ENCODE assay signal across 1 cellular context in the genomic region with DNA sequence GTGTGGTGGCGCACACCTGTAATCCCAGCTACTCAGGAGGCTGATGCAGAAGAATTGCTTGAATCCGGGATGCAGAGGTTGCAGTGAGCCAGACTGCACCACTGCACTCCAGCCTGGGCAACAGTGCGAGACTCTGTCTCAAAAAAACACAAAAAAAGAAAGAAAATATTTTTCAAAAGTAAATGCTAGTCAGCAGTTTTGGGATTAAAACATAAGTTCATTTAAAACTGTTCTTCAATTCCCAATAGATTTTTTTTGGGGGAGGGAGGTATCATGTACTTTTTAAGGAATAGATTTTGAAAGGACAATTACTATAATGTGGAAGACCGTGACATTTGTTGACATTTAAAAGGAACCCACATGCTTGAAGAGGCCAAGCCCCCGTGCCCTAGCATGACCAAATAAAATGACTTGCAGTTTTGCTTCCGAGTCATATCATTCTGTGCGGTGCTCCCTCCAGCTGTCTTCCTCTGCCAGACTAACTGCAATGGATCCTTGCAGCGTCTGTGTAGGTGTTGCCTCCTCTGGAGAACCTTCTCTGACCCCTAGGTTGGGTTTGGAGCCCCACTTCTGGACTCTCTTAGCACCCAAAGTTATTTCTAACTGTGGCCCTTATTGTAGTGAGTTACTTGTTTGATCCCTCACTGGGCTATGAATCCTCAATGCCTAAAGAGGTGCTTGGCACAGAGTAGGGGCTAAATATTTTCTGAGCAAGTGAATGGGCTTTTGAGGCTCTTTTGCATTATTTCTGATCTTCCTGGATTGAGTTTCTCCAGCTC.
TF ChIP-seq lines count a peak whose summit lies in the region.

No MANE protein-coding gene starts in this region.

TF ChIP-seq in K562, 482 proteins besides CTCF, POLR2A, EP300 and RAD21 (continued from another document):
- TF ChIP-seq, protein P1, sequence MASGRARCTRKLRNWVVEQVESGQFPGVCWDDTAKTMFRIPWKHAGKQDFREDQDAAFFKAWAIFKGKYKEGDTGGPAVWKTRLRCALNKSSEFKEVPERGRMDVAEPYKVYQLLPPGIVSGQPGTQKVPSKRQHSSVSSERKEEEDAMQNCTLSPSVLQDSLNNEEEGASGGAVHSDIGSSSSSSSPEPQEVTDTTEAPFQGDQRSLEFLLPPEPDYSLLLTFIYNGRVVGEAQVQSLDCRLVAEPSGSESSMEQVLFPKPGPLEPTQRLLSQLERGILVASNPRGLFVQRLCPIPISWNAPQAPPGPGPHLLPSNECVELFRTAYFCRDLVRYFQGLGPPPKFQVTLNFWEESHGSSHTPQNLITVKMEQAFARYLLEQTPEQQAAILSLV (tag; IDR thresholded peaks at IDR 0.05): no peak
- TF ChIP-seq SMARCE1 (IDR thresholded peaks at IDR 0.05): peak; percentile 35; the same call in 1 of the 2 replicates
- peak; percentile 76 for TF ChIP-seq MAFF (IDR thresholded peaks at IDR 0.05; ENCODE audit: low read length)
- TF ChIP-seq SNIP1 (IDR thresholded peaks at IDR 0.05; ENCODE audit: low read depth): no peak
- TF ChIP-seq NR2C1 (IDR thresholded peaks at IDR 0.05): peak; percentile 69
- peak; percentile 61 for TF ChIP-seq NR2C1 (tag; IDR thresholded peaks at IDR 0.05)
- no peak for TF ChIP-seq FOS (IDR thresholded peaks at IDR 0.05; ENCODE audit: extremely low read depth, insufficient read length)
- TF ChIP-seq, protein P2, sequence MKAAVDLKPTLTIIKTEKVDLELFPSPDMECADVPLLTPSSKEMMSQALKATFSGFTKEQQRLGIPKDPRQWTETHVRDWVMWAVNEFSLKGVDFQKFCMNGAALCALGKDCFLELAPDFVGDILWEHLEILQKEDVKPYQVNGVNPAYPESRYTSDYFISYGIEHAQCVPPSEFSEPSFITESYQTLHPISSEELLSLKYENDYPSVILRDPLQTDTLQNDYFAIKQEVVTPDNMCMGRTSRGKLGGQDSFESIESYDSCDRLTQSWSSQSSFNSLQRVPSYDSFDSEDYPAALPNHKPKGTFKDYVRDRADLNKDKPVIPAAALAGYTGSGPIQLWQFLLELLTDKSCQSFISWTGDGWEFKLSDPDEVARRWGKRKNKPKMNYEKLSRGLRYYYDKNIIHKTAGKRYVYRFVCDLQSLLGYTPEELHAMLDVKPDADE (conservative IDR thresholded peaks at IDR 0.05; ENCODE audit: control insufficient read depth, low read depth, low read length): no peak
- TF ChIP-seq CBFA2T3 (IDR thresholded peaks at IDR 0.05): peak; percentile 56
- TF ChIP-seq ELF1 (tag; IDR thresholded peaks at IDR 0.05): no peak
- 0 out of 2 replicates have a peak, but pooled peaks have one; percentile 40 for TF ChIP-seq LEF1 (IDR thresholded peaks at IDR 0.05)
- TF ChIP-seq JUND (IDR thresholded peaks at IDR 0.05; ENCODE audit: borderline replicate concordance, low read depth, low read length): peak; percentile 54; the same call in 1 of the 2 replicates
- TF ChIP-seq JUND (tag; IDR thresholded peaks at IDR 0.05; ENCODE audit: borderline replicate concordance, low read depth, low read length): peak; percentile 50; the same call in 1 of the 3 replicates
- TF ChIP-seq ZNF23 (CRISPR knock-in tag; IDR thresholded peaks at IDR 0.05): no peak
- 0 out of 2 replicates have a peak, but pooled peaks have one; percentile 17 for TF ChIP-seq CBFA2T2 (conservative IDR thresholded peaks at IDR 0.05)
- no peak for TF ChIP-seq CSDE1 (IDR thresholded peaks at IDR 0.05)
- peak in 1 of 3 experiments; percentile 11 for TF ChIP-seq YY1 (IDR thresholded peaks at IDR 0.05; ENCODE audit: borderline replicate concordance in 1 of 3, control insufficient read depth in 1 of 3, extremely low read depth in 1 of 3, insufficient read depth in 3 of 3, insufficient read length in 1 of 3, insufficient replicate concordance in 2 of 3, low read depth in 1 of 3, low read length in 2 of 3)
- no peak for TF ChIP-seq RFX1 (IDR thresholded peaks at IDR 0.05)
- TF ChIP-seq, protein P3, sequence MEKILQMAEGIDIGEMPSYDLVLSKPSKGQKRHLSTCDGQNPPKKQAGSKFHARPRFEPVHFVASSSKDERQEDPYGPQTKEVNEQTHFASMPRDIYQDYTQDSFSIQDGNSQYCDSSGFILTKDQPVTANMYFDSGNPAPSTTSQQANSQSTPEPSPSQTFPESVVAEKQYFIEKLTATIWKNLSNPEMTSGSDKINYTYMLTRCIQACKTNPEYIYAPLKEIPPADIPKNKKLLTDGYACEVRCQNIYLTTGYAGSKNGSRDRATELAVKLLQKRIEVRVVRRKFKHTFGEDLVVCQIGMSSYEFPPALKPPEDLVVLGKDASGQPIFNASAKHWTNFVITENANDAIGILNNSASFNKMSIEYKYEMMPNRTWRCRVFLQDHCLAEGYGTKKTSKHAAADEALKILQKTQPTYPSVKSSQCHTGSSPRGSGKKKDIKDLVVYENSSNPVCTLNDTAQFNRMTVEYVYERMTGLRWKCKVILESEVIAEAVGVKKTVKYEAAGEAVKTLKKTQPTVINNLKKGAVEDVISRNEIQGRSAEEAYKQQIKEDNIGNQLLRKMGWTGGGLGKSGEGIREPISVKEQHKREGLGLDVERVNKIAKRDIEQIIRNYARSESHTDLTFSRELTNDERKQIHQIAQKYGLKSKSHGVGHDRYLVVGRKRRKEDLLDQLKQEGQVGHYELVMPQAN (IDR thresholded peaks at IDR 0.05; ENCODE audit: borderline replicate concordance): no peak
- TF ChIP-seq C11orf30 (IDR thresholded peaks at IDR 0.05; ENCODE audit: low read depth): peak; percentile 94
- TF ChIP-seq, protein P4, sequence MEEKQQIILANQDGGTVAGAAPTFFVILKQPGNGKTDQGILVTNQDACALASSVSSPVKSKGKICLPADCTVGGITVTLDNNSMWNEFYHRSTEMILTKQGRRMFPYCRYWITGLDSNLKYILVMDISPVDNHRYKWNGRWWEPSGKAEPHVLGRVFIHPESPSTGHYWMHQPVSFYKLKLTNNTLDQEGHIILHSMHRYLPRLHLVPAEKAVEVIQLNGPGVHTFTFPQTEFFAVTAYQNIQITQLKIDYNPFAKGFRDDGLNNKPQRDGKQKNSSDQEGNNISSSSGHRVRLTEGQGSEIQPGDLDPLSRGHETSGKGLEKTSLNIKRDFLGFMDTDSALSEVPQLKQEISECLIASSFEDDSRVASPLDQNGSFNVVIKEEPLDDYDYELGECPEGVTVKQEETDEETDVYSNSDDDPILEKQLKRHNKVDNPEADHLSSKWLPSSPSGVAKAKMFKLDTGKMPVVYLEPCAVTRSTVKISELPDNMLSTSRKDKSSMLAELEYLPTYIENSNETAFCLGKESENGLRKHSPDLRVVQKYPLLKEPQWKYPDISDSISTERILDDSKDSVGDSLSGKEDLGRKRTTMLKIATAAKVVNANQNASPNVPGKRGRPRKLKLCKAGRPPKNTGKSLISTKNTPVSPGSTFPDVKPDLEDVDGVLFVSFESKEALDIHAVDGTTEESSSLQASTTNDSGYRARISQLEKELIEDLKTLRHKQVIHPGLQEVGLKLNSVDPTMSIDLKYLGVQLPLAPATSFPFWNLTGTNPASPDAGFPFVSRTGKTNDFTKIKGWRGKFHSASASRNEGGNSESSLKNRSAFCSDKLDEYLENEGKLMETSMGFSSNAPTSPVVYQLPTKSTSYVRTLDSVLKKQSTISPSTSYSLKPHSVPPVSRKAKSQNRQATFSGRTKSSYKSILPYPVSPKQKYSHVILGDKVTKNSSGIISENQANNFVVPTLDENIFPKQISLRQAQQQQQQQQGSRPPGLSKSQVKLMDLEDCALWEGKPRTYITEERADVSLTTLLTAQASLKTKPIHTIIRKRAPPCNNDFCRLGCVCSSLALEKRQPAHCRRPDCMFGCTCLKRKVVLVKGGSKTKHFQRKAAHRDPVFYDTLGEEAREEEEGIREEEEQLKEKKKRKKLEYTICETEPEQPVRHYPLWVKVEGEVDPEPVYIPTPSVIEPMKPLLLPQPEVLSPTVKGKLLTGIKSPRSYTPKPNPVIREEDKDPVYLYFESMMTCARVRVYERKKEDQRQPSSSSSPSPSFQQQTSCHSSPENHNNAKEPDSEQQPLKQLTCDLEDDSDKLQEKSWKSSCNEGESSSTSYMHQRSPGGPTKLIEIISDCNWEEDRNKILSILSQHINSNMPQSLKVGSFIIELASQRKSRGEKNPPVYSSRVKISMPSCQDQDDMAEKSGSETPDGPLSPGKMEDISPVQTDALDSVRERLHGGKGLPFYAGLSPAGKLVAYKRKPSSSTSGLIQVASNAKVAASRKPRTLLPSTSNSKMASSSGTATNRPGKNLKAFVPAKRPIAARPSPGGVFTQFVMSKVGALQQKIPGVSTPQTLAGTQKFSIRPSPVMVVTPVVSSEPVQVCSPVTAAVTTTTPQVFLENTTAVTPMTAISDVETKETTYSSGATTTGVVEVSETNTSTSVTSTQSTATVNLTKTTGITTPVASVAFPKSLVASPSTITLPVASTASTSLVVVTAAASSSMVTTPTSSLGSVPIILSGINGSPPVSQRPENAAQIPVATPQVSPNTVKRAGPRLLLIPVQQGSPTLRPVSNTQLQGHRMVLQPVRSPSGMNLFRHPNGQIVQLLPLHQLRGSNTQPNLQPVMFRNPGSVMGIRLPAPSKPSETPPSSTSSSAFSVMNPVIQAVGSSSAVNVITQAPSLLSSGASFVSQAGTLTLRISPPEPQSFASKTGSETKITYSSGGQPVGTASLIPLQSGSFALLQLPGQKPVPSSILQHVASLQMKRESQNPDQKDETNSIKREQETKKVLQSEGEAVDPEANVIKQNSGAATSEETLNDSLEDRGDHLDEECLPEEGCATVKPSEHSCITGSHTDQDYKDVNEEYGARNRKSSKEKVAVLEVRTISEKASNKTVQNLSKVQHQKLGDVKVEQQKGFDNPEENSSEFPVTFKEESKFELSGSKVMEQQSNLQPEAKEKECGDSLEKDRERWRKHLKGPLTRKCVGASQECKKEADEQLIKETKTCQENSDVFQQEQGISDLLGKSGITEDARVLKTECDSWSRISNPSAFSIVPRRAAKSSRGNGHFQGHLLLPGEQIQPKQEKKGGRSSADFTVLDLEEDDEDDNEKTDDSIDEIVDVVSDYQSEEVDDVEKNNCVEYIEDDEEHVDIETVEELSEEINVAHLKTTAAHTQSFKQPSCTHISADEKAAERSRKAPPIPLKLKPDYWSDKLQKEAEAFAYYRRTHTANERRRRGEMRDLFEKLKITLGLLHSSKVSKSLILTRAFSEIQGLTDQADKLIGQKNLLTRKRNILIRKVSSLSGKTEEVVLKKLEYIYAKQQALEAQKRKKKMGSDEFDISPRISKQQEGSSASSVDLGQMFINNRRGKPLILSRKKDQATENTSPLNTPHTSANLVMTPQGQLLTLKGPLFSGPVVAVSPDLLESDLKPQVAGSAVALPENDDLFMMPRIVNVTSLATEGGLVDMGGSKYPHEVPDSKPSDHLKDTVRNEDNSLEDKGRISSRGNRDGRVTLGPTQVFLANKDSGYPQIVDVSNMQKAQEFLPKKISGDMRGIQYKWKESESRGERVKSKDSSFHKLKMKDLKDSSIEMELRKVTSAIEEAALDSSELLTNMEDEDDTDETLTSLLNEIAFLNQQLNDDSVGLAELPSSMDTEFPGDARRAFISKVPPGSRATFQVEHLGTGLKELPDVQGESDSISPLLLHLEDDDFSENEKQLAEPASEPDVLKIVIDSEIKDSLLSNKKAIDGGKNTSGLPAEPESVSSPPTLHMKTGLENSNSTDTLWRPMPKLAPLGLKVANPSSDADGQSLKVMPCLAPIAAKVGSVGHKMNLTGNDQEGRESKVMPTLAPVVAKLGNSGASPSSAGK (IDR thresholded peaks at IDR 0.05): no peak
- peak; percentile 97 for TF ChIP-seq ZNF263 (CRISPR knock-in tag; IDR thresholded peaks at IDR 0.05; ENCODE audit: borderline replicate concordance)
- no peak for TF ChIP-seq ZNF707 (CRISPR knock-in tag; conservative IDR thresholded peaks at IDR 0.05)
- peak; percentile 71; the same call in 1 of the 2 replicates for TF ChIP-seq MAFK (IDR thresholded peaks at IDR 0.05; ENCODE audit: low read length)
- TF ChIP-seq, protein P5, sequence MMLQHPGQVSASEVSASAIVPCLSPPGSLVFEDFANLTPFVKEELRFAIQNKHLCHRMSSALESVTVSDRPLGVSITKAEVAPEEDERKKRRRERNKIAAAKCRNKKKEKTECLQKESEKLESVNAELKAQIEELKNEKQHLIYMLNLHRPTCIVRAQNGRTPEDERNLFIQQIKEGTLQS (IDR thresholded peaks at IDR 0.05): 0 out of 2 replicates have a peak, but pooled peaks have one; percentile 26
- TF ChIP-seq, protein P5 (CRISPR knock-in tag; conservative IDR thresholded peaks at IDR 0.05): no peak
- TF ChIP-seq SRSF1 (IDR thresholded peaks at IDR 0.05; ENCODE audit: low read depth, low read length): no peak
